ENCODE assay signal across 8 cellular contexts in the genomic region with DNA sequence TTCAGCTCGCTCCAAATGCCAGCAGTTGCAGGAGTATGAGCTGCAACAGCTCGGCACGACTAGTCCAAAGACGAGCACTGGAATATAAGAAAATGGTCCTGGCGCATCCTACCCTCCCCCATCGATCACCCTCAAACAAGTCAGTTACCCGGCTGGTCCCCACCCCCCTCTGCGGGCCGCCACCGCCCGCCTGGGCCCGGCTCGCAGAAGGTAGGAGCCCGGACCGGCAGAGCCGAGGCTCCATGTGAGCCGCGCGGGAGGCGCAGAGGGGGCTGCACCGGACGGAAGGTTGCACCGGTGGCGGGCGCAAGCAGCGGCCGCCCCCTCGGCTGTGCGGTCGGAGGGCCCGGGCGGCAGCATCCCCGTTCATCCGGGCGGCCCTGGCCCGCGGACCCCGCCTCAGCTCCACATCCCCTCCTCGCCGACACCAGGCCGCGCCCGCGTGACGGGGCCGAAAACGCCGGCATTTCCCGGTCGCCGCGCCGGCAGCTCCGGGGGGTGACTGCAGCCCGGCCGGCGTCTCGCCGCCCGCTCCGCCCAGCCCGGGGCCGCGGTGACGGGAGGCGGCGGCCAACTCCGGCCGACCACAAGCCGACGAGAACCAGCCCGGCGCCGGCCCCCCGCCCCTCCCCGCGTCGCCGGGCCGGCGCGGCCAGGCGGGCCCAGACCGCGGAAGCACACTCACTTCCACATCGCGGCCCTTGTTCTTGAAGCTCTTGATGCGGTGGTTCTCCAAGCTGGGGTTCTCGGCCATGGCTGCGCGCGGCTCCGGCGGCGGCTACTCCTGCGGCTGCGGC. TPM values are rescaled to one million over a fixed set of nuclear protein-coding genes. Genes with fewer than 3 reads are reported as not detected.
A peak's percentile ranks its signal among the peaks of the same experiment; 100 is the strongest.
DNase-seq lines count a peak whose midpoint lies in the region; ATAC-seq and TF ChIP-seq lines count a peak whose summit lies in the region.

No MANE protein-coding gene starts in this region.

- ATAC-seq in GM21423 (IDR thresholded peaks at IDR 0.05; ENCODE audit: unreplicated experiment), result peak; percentile 15

- peaks cover 53% of the 10 kb centered on the region for H3K79me2 ChIP-seq in DOHH2 (ENCODE audit: control insufficient read depth, low read length)

- H4K20me1 ChIP-seq in DOHH2 (ENCODE audit: control insufficient read depth, insufficient read depth, low read depth, low read length), result peaks cover 15% of the 10 kb centered on the region

- peaks cover 20 to 32% (median 29%) of the 10 kb centered on the region in 3 donors for H3K4me1 Mint-ChIP-seq in IgD-negative memory B cell

- peak overlapping the region; percentile 99 for H3K4me2 ChIP-seq in DOHH2 (ENCODE audit: low read length)

- H3K27ac ChIP-seq in DOHH2 (ENCODE audit: low read depth, low read length) (peak overlapping the region; percentile 83), VCaP (peak overlapping the region; percentile 93)

- H3K9me3 Mint-ChIP-seq in IgD-negative memory B cell, result no peaks in the 10 kb centered on the region

- peak overlapping the region; percentile 100 for H3K4me3 ChIP-seq in DOHH2 (ENCODE audit: low read length)

- no peaks in the 10 kb centered on the region for H3K9me2 ChIP-seq in DOHH2 (replicated peaks; ENCODE audit: control insufficient read depth, low read length)

- H3K27me3 ChIP-seq in DOHH2 (ENCODE audit: control insufficient read depth, low read length), result no peaks in the 10 kb centered on the region; the same call in 1 of the 2 replicates

- H3K36me3 Mint-ChIP-seq in IgD-negative memory B cell, result peaks cover 5% of the 10 kb centered on the region

- 0 out of 2 replicates have a peak, but pooled peaks cover 3% of the 10 kb centered on the region for H3F3A ChIP-seq in DOHH2 (ENCODE audit: control insufficient read depth, insufficient read depth)

- H3K27me3 Mint-ChIP-seq in IgD-negative memory B cell, result peaks cover 4% of the 10 kb centered on the region

- H3K27ac Mint-ChIP-seq in IgD-negative memory B cell, result peak overlapping the region; percentile 94 to 100 (median 96)

- no peak for TF ChIP-seq CTCF in DOHH2 (IDR thresholded peaks at IDR 0.05; ENCODE audit: low read depth, low read length, poor library complexity, severe bottlenecking)
- TF ChIP-seq CTCF in VCaP (conservative IDR thresholded peaks at IDR 0.05), result no peak

- peaks cover 32% of the 10 kb centered on the region for H3K4me1 ChIP-seq in DOHH2 (ENCODE audit: control insufficient read depth, low read length)

- in situ Hi-C loops in T47D (cut with HindIII; ENCODE audit: low pct_unique_long_range_greater_than_20kb, low sequenced_read_pairs), result no loop called here

- peaks cover 32% of the 10 kb centered on the region for H3K36me3 ChIP-seq in DOHH2 (ENCODE audit: control insufficient read depth, low read length)

- peak overlapping the region; percentile 97 to 99 (median 98) for H3K4me3 Mint-ChIP-seq in IgD-negative memory B cell

- no peaks in the 10 kb centered on the region for H3K9me3 ChIP-seq in DOHH2 (ENCODE audit: control insufficient read depth, insufficient read depth, low read length)

- DNase-seq in T47D (ENCODE audit: low read depth in 1 of 2, low spot score in 1 of 2) (peak; percentile 16 to 29), inferior parietal cortex (ENCODE audit: extremely low spot score) (peak; percentile 17), OCI-M2 (lab: John Stamatoyannopoulos, UW; ENCODE audit: unreplicated experiment) (no peak)
- peak; percentile 43 for DNase-seq in stimulated activated CD4-positive, alpha-beta T cell treated with anti-CD3 and anti-CD28 coated beads, Interleukin-12 subunit alpha, Interleukin-12 subunit beta, amount 100 ng/mL, for 4 hours

RNA-seq across cellular contexts. Expression of a gene that starts 0.5 kb away (rescaled TPM):
- 18.5 TPM for polyA plus RNA-seq in IgD-negative memory B cell
